26 cellular contexts compared by ENCODE assay signal in the genomic region with DNA sequence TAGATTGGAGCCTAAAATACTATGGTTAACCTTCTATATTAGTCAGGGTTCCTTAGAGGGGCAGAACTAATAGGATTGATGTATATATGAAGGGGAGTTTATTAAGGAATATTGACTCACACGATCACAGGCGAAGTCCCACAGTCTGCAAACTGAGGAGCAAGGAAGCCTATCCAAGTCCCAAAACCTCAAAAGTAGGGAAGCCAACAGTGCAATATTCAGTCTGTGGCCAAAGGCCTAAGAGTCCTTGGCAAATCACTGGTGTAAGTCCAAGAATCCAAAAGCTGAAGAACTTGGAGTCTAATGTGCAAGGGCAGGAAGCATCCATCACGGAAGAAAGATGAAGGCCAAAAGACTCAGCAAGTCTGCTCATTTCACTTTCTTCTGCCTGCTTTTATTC.
"Had no signal": no experiment of that assay in that cellular context is flagged by ENCODE, and none has a peak within 500 bp of the region (broad histone marks: within the 10 kb centered on the region; RNA-seq: fewer than 3 reads in every experiment).

No MANE protein-coding gene starts in this region.

- H3K27me3 ChIP-seq: colonic mucosa, gastrocnemius medialis, hepatocyte had no signal

- H3K4me1 ChIP-seq: colonic mucosa, gastrocnemius medialis, left ventricle myocardium inferior, lower lobe of right lung had no signal

- FAIRE-seq: endometrium, kidney had no signal

- DNase-seq: colonic mucosa; cortex of kidney; effector CD8-positive, alpha-beta T cell; effector memory CD8-positive, alpha-beta T cell; endodermal cell; erythroblast; foreskin fibroblast; foreskin melanocyte; gastrocnemius medialis; glutamatergic neuron; head of caudate nucleus; hypothalamus; immature natural killer cell; islet precursor cell; kidney; kidney glomerular epithelial cell; left colon; left ventricle myocardium inferior; lower lobe of right lung; mesenchymal stem cell; mucosa of descending colon; naive B cell had no signal

- H3K9me3 ChIP-seq: colonic mucosa, gastrocnemius medialis, left ventricle myocardium inferior, lower lobe of right lung, mucosa of descending colon had no signal

- H3K79me2 ChIP-seq: hepatocyte had no signal

- H3K36me3 ChIP-seq: colonic mucosa, gastrocnemius medialis, left ventricle myocardium inferior, lower lobe of right lung had no signal

- H3K4me3 ChIP-seq: colonic mucosa, gastrocnemius medialis, hepatocyte, left ventricle myocardium inferior, lower lobe of right lung, mucosa of descending colon had no signal

- H3K27ac ChIP-seq: colonic mucosa, epithelial cell of prostate, gastrocnemius medialis, hepatocyte, left ventricle myocardium inferior, lower lobe of right lung had no signal

- ATAC-seq: effector memory CD8-positive, alpha-beta T cell; gastrocnemius medialis; left colon; left lobe of liver; lower lobe of right lung; mucosa of descending colon had no signal

- H2AFZ ChIP-seq: hepatocyte had no signal

- H3K4me2 ChIP-seq: hepatocyte had no signal
